Comparison of ENCODE assay signal across 3 cellular contexts in genomic region chr22:30567277-30567676, GRCh38. TPM values are rescaled to one million over a fixed set of nuclear protein-coding genes. Genes with fewer than 3 reads are reported as not detected.
"Had no signal": no experiment of that assay in that cellular context is flagged by ENCODE, and none has a peak within 500 bp of the region (broad histone marks: within the 10 kb centered on the region; RNA-seq: fewer than 3 reads in every experiment).

No MANE protein-coding gene starts in this region.

RNA-seq across cellular contexts. Expression of gene GAL3ST1, which starts 7.2 kb away (rescaled TPM):
- total RNA-seq: GM23248, H4, HFFc6 had no signal
- polyA plus RNA-seq: GM23248 had no signal

RNA-seq across cellular contexts. Expression of gene SEC14L6, which starts 20.7 kb away (rescaled TPM):
- total RNA-seq: GM23248, H4, HFFc6 had no signal
- polyA plus RNA-seq: GM23248 had no signal
